In the genomic region with DNA sequence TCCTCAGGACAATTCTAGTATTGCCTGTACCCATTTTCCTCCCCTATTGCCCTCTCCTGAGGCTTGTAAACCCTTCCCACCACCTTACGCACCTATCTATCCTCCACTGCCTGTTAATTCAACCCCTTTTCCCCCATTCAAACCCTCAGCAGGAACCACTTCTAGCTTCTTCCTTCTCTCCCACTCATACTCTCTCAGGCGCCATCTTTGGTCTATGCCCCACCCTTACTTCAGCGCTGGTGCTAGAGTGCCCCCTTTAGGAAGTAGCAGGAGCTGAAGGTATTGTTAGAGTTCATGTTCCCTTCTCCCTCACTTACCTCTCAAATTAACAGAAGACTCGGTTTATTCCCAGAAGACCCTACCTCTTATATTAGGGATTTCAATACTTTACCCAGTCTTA, we compare ENCODE assay signal across 11 cellular contexts.
DNase-seq lines count a peak whose midpoint lies in the region; ATAC-seq lines count a peak whose summit lies in the region.
"Had no signal": no experiment of that assay in that cellular context is flagged by ENCODE, and none has a peak within 500 bp of the region (broad histone marks: within the 10 kb centered on the region; RNA-seq: fewer than 3 reads in every experiment).

No MANE protein-coding gene starts in this region.

- ATAC-seq in GM18517 (IDR thresholded peaks at IDR 0.05; ENCODE audit: unreplicated experiment), result peak; percentile 59
- peak; percentile 79 for ATAC-seq in HG03442 (IDR thresholded peaks at IDR 0.05; ENCODE audit: unreplicated experiment)
- no peak for ATAC-seq in HG03108 (IDR thresholded peaks at IDR 0.05; ENCODE audit: unreplicated experiment)

- in situ Hi-C loops in SK-MEL-5 (cut with HindIII; ENCODE audit: low pct_unique_long_range_greater_than_20kb, low sequenced_read_pairs), result no loop called here

- DNase-seq in AML-193 (lab: John Stamatoyannopoulos, UW) (peak; percentile 22 to 26), SK-MEL-5 (ENCODE audit: low read depth, low spot score) (peak; percentile 64), NCI-H1930 (lab: John Stamatoyannopoulos, UW) (no peak), pons (ENCODE audit: low spot score) (no peak)
- no peak for DNase-seq in activated CD4-positive, CD25-positive, alpha-beta regulatory T cell (lab: John Stamatoyannopoulos, UW)
- DNase-seq: C1 segment of cervical spinal cord; GOT3; stimulated activated CD4-positive, alpha-beta T cell treated with anti-CD3 and anti-CD28 coated beads, Interleukin-4, amount 100 ng/mL, for 1 hour had no signal

Comparison
In these comparisons a context has a peak if more than half of its experiments do, and no peak if none do; other contexts are left out.
1. DNase-seq: peak in AML-193 (2 of 2) and SK-MEL-5 (single experiment); none in NCI-H1930 (0 of 2), pons (single experiment) and activated CD4-positive, CD25-positive, alpha-beta regulatory T cell (0 of 4).